Comparison of ENCODE assay signal across 24 cellular contexts in the genomic region with DNA sequence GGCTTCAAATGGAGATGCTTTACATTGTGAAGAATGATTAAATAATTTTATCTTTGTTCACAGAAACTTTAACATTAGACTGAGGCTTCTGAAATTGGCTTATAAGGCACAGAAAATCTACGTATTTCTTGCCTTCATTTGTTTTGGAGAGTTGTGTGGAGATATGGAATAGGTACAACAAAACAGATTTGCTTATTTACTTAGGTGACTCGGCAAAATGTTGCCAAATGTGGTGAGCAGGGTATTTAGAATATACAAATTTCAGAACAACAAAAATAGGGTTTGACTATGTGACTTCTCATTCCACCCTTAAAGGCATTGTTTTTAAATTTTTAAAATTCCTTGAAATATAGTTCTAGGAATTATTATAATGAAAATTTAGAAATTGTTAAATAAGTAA.
DNase-seq lines count a peak whose midpoint lies in the region; ATAC-seq, FAIRE-seq and TF ChIP-seq lines count a peak whose summit lies in the region.
"Had no signal": no experiment of that assay in that cellular context is flagged by ENCODE, and none has a peak within 500 bp of the region (broad histone marks: within the 10 kb centered on the region; RNA-seq: fewer than 3 reads in every experiment).

No MANE protein-coding gene starts in this region.

- no peak for FAIRE-seq in K562 (lab: Jason Lieb, UNC)
- FAIRE-seq: A549, D721Med, G401.6, GM12892, H54 had no signal

- TF ChIP-seq POLR2A in K562 (conservative IDR thresholded peaks at IDR 0.05), result no peak

- no peaks in the 10 kb centered on the region for H3K27me3 Mint-ChIP-seq in GM23338 (ENCODE audit: insufficient read depth, low read depth, poor library complexity)
- H3K27me3 Mint-ChIP-seq: CD4-positive, alpha-beta T cell; CD8-positive, alpha-beta memory T cell had no signal

- H3K27me3 ChIP-seq in GM23338 (ENCODE audit: insufficient read depth), result no peaks in the 10 kb centered on the region
- H3K27me3 ChIP-seq in K562 (ENCODE audit: control insufficient read depth in 2 of 2, insufficient read depth in 2 of 2, low read length in 2 of 2), result no peaks in the 10 kb centered on the region
- H3K27me3 ChIP-seq in liver (ENCODE audit: control insufficient read depth in 4 of 4, insufficient read depth in 4 of 4, low read length in 3 of 4), result no peaks in the 10 kb centered on the region
- H3K27me3 ChIP-seq: BE2C; BLaER1 treated with 17β-estradiol and CSF1 and Interleukin-3, amounts not matched to agents 10 nM and 100 nM had no signal

- H2AFZ ChIP-seq in GM23338 (no peak overlapping the region), K562 (ENCODE audit: low read depth, low read length) (no peak overlapping the region)
- H2AFZ ChIP-seq: GM23248 had no signal

- POLR2A ChIA-PET in K562 (lab: Yijun Ruan, JAX), result no interaction called here

- H4K20me1 ChIP-seq in GM23338 (replicated peaks; ENCODE audit: insufficient read depth) (no peaks in the 10 kb centered on the region), K562 (replicated peaks; ENCODE audit: control insufficient read depth, insufficient read depth, low read length) (no peaks in the 10 kb centered on the region)
- H4K20me1 ChIP-seq: BLaER1 treated with 17β-estradiol and CSF1 and Interleukin-3, amounts not matched to agents 10 nM and 100 nM had no signal

- H3K9me2 ChIP-seq in GM23338 (ENCODE audit: insufficient read depth), result no peaks in the 10 kb centered on the region

- H3K27ac ChIP-seq in GM23338 (ENCODE audit: low read depth) (no peak overlapping the region), K562 (ENCODE audit: extremely low read depth, low read depth, low read length) (no peak overlapping the region), liver (ENCODE audit: low read depth in 1 of 2, low read length in 2 of 2) (no peak overlapping the region)
- H3K27ac ChIP-seq: A549; BLaER1 treated with 17β-estradiol and CSF1 and Interleukin-3, amounts not matched to agents 10 nM and 100 nM; GM23248 had no signal

- H3K4me3 ChIP-seq in GM23338 (no peak overlapping the region), K562 (no peak overlapping the region), liver (ENCODE audit: low read depth in 1 of 3, low read length in 3 of 3) (no peak overlapping the region)
- H3K4me3 ChIP-seq: A549; BLaER1 treated with 17β-estradiol and CSF1 and Interleukin-3, amounts not matched to agents 10 nM and 100 nM; GM23248; HAP-1 had no signal

- H3K27ac Mint-ChIP-seq in GM23338, result peak overlapping the region; percentile 78
- H3K27ac Mint-ChIP-seq: CD14-positive monocyte; CD4-positive, alpha-beta T cell; CD8-positive, alpha-beta memory T cell had no signal

- no peaks in the 10 kb centered on the region for H3K9me1 ChIP-seq in K562 (ENCODE audit: control insufficient read depth, insufficient read depth, low read length)

- no peaks in the 10 kb centered on the region for H3K36me3 Mint-ChIP-seq in GM23338 (ENCODE audit: low read depth)
- H3K36me3 Mint-ChIP-seq: CD14-positive monocyte; CD8-positive, alpha-beta memory T cell had no signal

- DNase-seq in GM23338 (ENCODE audit: low spot score), result no peak
- peak; percentile 2 for DNase-seq in NCI-H460 (ENCODE audit: extremely low read depth, low read depth)
- no peak for DNase-seq in K562 (ENCODE audit: extremely low read depth in 1 of 4, low spot score in 3 of 4)
- DNase-seq in ecto neural progenitor cell (ENCODE audit: low spot score), result no peak
- no peak for DNase-seq in Right ventricle myocardium superior
- DNase-seq: 8988T; ACHN; AML-193; BE2C; CD4-positive, alpha-beta T cell; CD8-positive, alpha-beta memory T cell; DMS 273 treated with DMSO at 0.1 percent for 48 hours; DND-41; GM23248 had no signal

- CTCF ChIA-PET in K562 (lab: Yijun Ruan, JAX; ENCODE audit: low intra/inter-chr PET ratio), result no interaction called here

- H3K36me3 ChIP-seq in GM23338 (ENCODE audit: insufficient read depth) (no peaks in the 10 kb centered on the region), K562 (ENCODE audit: control insufficient read depth, insufficient read depth, low read length) (no peaks in the 10 kb centered on the region), liver (ENCODE audit: control insufficient read depth in 4 of 4, insufficient read depth in 3 of 4, low read depth in 1 of 4, low read length in 3 of 4) (no peaks in the 10 kb centered on the region)
- H3K36me3 ChIP-seq: BE2C; BLaER1 treated with 17β-estradiol and CSF1 and Interleukin-3, amounts not matched to agents 10 nM and 100 nM; HAP-1 had no signal

- no peak for TF ChIP-seq RAD21 in K562 (CRISPR knock-in tag; conservative IDR thresholded peaks at IDR 0.05 in 1 of 2, IDR thresholded peaks at IDR 0.05 in 1 of 2)
- TF ChIP-seq RAD21 in liver (IDR thresholded peaks at IDR 0.05), result no peak

- no peak overlapping the region for H3K4me3 Mint-ChIP-seq in GM23338
- H3K4me3 Mint-ChIP-seq: CD14-positive monocyte; CD4-positive, alpha-beta T cell; CD8-positive, alpha-beta memory T cell had no signal

- no peak for TF ChIP-seq EP300 in K562 (IDR thresholded peaks at IDR 0.05; ENCODE audit: low read length)

- H3K9me3 Mint-ChIP-seq in GM23338, result no peaks in the 10 kb centered on the region
- H3K9me3 Mint-ChIP-seq: CD4-positive, alpha-beta T cell had no signal

- no peaks in the 10 kb centered on the region for H3K79me2 ChIP-seq in GM23338 (replicated peaks; ENCODE audit: insufficient read depth)
- no peaks in the 10 kb centered on the region for H3K79me2 ChIP-seq in K562 (ENCODE audit: control insufficient read depth, insufficient read depth, low read length)

- H3K4me1 Mint-ChIP-seq in GM23338, result peaks cover 4% of the 10 kb centered on the region; the same call in 2 of the 3 replicates
- H3K4me1 Mint-ChIP-seq: CD14-positive monocyte; CD8-positive, alpha-beta memory T cell had no signal

- H3F3A ChIP-seq in GM23338 (replicated peaks; ENCODE audit: low read depth), result no peaks in the 10 kb centered on the region

- H3K4me2 ChIP-seq in GM23338 (no peak overlapping the region), K562 (ENCODE audit: insufficient read depth, low read length) (no peak overlapping the region)
- H3K4me2 ChIP-seq: A549; BLaER1 treated with 17β-estradiol and CSF1 and Interleukin-3, amounts not matched to agents 10 nM and 100 nM had no signal

- no peak for TF ChIP-seq CTCF in GM23338 (conservative IDR thresholded peaks at IDR 0.05; ENCODE audit: low read depth in 2 of 2)
- no peak for TF ChIP-seq CTCF in K562 (IDR thresholded peaks at IDR 0.05 in 2 of 3, conservative IDR thresholded peaks at IDR 0.05 in 1 of 3; ENCODE audit: insufficient read depth in 2 of 3, low read depth in 1 of 3, low read length in 3 of 3)
- TF ChIP-seq CTCF in liver (IDR thresholded peaks at IDR 0.05; ENCODE audit: low read depth, low read length, missing input control), result no peak

- ATAC-seq in GM23338 (no peak), K562 (no peak), esophagus mucosa (no peak), Right ventricle myocardium superior (ENCODE audit: poor library complexity) (no peak)
- ATAC-seq: A549 had no signal

- H3K9ac ChIP-seq in K562 (ENCODE audit: insufficient read depth in 1 of 2, low read depth in 2 of 2, low read length in 2 of 2) (no peak overlapping the region), liver (ENCODE audit: low read depth in 1 of 2, low read length in 2 of 2) (no peak overlapping the region)
- H3K9ac ChIP-seq: BLaER1 treated with 17β-estradiol and CSF1 and Interleukin-3, amounts not matched to agents 10 nM and 100 nM; GM23248 had no signal

- peaks cover 5% of the 10 kb centered on the region; the same call in 1 of the 2 replicates for H3K4me1 ChIP-seq in GM23338 (ENCODE audit: insufficient read depth)
- no peaks in the 10 kb centered on the region for H3K4me1 ChIP-seq in K562 (replicated peaks in 1 of 2; ENCODE audit: control insufficient read depth in 2 of 2, insufficient read depth in 2 of 2, low read length in 2 of 2)
- peaks cover 2 to 9% (median 4%) of the 10 kb centered on the region in 4 donors for H3K4me1 ChIP-seq in liver (ENCODE audit: control insufficient read depth in 4 of 4, insufficient read depth in 4 of 4, low read length in 3 of 4)
- H3K4me1 ChIP-seq: A549; BE2C; BLaER1 treated with 17β-estradiol and CSF1 and Interleukin-3, amounts not matched to agents 10 nM and 100 nM; HAP-1 had no signal

- in situ Hi-C loops in K562 (cut with MboI), result no loop called here

- H3K9me3 ChIP-seq in K562 (replicated peaks; ENCODE audit: control insufficient read depth, insufficient read depth, low read depth, low read length), result no peaks in the 10 kb centered on the region; the same call in 1 of the 2 replicates
- no peaks in the 10 kb centered on the region for H3K9me3 ChIP-seq in liver (ENCODE audit: control insufficient read depth in 4 of 4, low read length in 3 of 4)
- H3K9me3 ChIP-seq: A549; BE2C; BLaER1 treated with 17β-estradiol and CSF1 and Interleukin-3, amounts not matched to agents 10 nM and 100 nM; HAP-1 had no signal

- intact Hi-C loops in K562 (cut with micrococcal nuclease) (no loop called here), Right ventricle myocardium superior (cut with DNase I) (no loop called here)

- 2% methylated on average over 2 of the region's 2 CpGs for WGBS in K562 (ENCODE audit: insufficient coverage, low coverage, missing lambda C conversion rate)
- WGBS in liver, result 41% methylated on average over 2 of the region's 2 CpGs

- no TSS peak for BruUV-seq in K562 (replicated peaks; lab: Mats Ljungman, UMichigan)

TF ChIP-seq in GM23338, 12 proteins besides CTCF, POLR2A, EP300 and RAD21 (continues in another document):
- TF ChIP-seq JUNB (IDR thresholded peaks at IDR 0.05; ENCODE audit: unreplicated experiment), result no peak

TF ChIP-seq in K562, 482 proteins besides CTCF, POLR2A, EP300 and RAD21:
- TF ChIP-seq NR2C1 (IDR thresholded peaks at IDR 0.05) (no peak), NR2C1 (tag; IDR thresholded peaks at IDR 0.05) (no peak), TFAM (CRISPR knock-in tag; conservative IDR thresholded peaks at IDR 0.05) (no peak), FOXA3 (CRISPR knock-in tag; conservative IDR thresholded peaks at IDR 0.05 in 1 of 2, IDR thresholded peaks at IDR 0.05 in 1 of 2) (peak; percentile 59; a peak in 2 of 4 replicates), ZFPM2 (CRISPR knock-in tag; IDR thresholded peaks at IDR 0.05) (no peak), FOXA1 (IDR thresholded peaks at IDR 0.05; ENCODE audit: borderline replicate concordance) (no peak)

TF ChIP-seq in liver, 16 proteins besides CTCF, POLR2A, EP300 and RAD21:
- TF ChIP-seq SP1 (IDR thresholded peaks at IDR 0.05) (no peak), FOXA1 (IDR thresholded peaks at IDR 0.05) (peak; percentile 39), RXRA (IDR thresholded peaks at IDR 0.05) (no peak), FOXA2 (IDR thresholded peaks at IDR 0.05) (peak; percentile 75)
